ENCODE assay signal across 8 cellular contexts in genomic region chr2:101474752-101475384, GRCh38.
DNase-seq lines count a peak whose midpoint lies in the region; FAIRE-seq and TF ChIP-seq lines count a peak whose summit lies in the region.

TSS of gene RFX8 (minus strand) at chr2:101475112. CDS start at chr2:101466848, 8,264 bp downstream.

- DNase-seq in EL (peak; percentile 84), SKM-1 (lab: John Stamatoyannopoulos, UW; ENCODE audit: unreplicated experiment) (peak; percentile 46), astrocyte of the cerebellum (ENCODE audit: low read depth) (peak; percentile 56), kidney tubule cell (ENCODE audit: low spot score) (peak; percentile 16), NCI-H2171 (lab: John Stamatoyannopoulos, UW) (no peak), HTR-8/SVneo (ENCODE audit: insufficient read length, low spot score) (no peak), NCI-H128 (lab: John Stamatoyannopoulos, UW; ENCODE audit: unreplicated experiment) (no peak)
- peak; percentile 18 to 40 for DNase-seq in stimulated activated CD4-positive, alpha-beta T cell treated with anti-CD3 and anti-CD28 coated beads, Interleukin-4, amount 100 ng/mL, for 48 hours (ENCODE audit: low read depth in 2 of 2)

- in situ Hi-C loops in astrocyte of the cerebellum (cut with HindIII; ENCODE audit: low sequenced_read_pairs) = no loop called here

- peak within 1 kb of the TSS; percentile 40 for H3K4me3 ChIP-seq in astrocyte of the cerebellum (ENCODE audit: low read depth, low read length)

- FAIRE-seq in HTR-8/SVneo (lab: Jason Lieb, UNC) = no peak

- no peak for TF ChIP-seq CTCF in astrocyte of the cerebellum (IDR thresholded peaks at IDR 0.05; ENCODE audit: low read depth, low read length, missing control alignments)

Comparison
In these comparisons a context has a peak if more than half of its experiments do, and no peak if none do; other contexts are left out.
1. DNase-seq: peak in EL (single experiment), SKM-1 (single experiment), astrocyte of the cerebellum (single experiment), kidney tubule cell (single experiment) and stimulated activated CD4-positive, alpha-beta T cell treated with anti-CD3 and anti-CD28 coated beads, Interleukin-4, amount 100 ng/mL, for 48 hours (2 of 2); none in NCI-H2171 (single experiment), HTR-8/SVneo (single experiment) and NCI-H128 (single experiment).